ENCODE assay signal across 1 cellular context in the genomic region with DNA sequence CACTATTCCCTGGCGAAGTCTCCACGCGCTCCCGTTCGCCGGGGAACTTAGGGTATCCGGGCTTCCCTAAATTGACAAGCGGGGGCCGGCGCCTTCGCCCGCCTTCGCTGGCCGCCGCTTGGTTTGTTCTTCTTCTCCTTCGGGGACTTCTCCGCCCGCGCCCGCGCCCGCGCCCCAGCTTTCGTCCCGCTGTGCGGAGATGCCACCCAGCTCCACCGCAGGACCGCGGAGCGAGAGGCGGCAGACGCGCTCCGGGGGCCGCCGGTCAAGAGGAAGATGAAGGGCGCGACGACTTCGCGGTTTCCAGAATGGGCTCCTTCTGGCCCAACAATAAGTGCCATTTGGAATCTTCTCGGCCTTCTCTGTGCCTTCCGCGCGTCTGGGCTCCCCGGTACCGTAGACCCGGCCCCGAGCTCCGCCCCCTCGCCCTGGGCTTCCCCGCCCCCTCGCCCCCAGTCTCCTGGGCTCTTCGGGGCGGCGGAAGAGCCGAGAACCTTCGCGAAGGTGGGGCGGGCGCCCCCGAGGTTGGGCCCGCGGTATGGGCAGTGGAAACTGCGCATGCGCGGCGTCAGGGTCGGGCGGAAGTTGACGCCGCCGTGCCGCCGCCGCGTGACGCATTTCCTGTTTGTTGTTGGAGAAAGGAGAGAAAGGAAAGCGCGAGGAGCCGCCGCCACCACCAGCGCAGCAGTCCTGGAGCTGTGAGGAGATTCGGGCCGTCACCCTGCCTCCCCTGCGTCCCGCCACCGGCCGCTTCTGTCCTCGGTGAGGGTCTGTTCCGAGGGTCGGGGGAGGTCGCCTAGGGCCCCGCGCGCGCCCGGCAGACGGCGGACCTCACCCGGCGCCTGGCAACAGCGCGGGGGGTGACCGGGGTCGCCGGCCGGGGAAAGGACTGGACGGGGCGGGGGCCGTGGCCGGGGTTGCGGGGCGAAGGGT.
TF ChIP-seq lines count a peak whose summit lies in the region.

A gene (plus strand): TSS at position 622 of the 933 bp plus-strand sequence. CDS start 21,569 bp downstream, outside the sequence.

TF ChIP-seq in K562, 482 proteins besides CTCF, POLR2A, EP300 and RAD21 (continued from another document and continues in another):
- TF ChIP-seq, protein P1, sequence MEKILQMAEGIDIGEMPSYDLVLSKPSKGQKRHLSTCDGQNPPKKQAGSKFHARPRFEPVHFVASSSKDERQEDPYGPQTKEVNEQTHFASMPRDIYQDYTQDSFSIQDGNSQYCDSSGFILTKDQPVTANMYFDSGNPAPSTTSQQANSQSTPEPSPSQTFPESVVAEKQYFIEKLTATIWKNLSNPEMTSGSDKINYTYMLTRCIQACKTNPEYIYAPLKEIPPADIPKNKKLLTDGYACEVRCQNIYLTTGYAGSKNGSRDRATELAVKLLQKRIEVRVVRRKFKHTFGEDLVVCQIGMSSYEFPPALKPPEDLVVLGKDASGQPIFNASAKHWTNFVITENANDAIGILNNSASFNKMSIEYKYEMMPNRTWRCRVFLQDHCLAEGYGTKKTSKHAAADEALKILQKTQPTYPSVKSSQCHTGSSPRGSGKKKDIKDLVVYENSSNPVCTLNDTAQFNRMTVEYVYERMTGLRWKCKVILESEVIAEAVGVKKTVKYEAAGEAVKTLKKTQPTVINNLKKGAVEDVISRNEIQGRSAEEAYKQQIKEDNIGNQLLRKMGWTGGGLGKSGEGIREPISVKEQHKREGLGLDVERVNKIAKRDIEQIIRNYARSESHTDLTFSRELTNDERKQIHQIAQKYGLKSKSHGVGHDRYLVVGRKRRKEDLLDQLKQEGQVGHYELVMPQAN (IDR thresholded peaks at IDR 0.05; ENCODE audit: borderline replicate concordance): peak; percentile 67; the same call in 1 of the 2 replicates
- no peak; the same call in 1 of the 2 replicates for TF ChIP-seq FOXJ2 (tag; IDR thresholded peaks at IDR 0.05)
- no peak for TF ChIP-seq ZNF12 (CRISPR knock-in tag; IDR thresholded peaks at IDR 0.05)
- no peak for TF ChIP-seq RBM17 (IDR thresholded peaks at IDR 0.05; ENCODE audit: borderline replicate concordance, low read depth, low read length)
- TF ChIP-seq, protein P2, sequence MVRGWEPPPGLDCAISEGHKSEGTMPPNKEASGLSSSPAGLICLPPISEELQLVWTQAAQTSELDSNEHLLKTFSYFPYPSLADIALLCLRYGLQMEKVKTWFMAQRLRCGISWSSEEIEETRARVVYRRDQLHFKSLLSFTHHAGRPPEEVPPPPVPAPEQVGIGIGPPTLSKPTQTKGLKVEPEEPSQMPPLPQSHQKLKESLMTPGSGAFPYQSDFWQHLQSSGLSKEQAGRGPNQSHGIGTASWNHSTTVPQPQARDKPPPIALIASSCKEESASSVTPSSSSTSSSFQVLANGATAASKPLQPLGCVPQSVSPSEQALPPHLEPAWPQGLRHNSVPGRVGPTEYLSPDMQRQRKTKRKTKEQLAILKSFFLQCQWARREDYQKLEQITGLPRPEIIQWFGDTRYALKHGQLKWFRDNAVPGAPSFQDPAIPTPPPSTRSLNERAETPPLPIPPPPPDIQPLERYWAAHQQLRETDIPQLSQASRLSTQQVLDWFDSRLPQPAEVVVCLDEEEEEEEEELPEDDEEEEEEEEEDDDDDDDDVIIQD (CRISPR knock-in tag; IDR thresholded peaks at IDR 0.05): no peak
- TF ChIP-seq ZNF75A (CRISPR knock-in tag; IDR thresholded peaks at IDR 0.05): no peak
- no peak for TF ChIP-seq HNRNPLL (IDR thresholded peaks at IDR 0.05; ENCODE audit: low read depth, low read length, poor library complexity, severe bottlenecking)
- TF ChIP-seq TEAD2 (tag; IDR thresholded peaks at IDR 0.05): no peak
- TF ChIP-seq ZNF717 (CRISPR knock-in tag; IDR thresholded peaks at IDR 0.05): no peak
- TF ChIP-seq, protein P3, sequence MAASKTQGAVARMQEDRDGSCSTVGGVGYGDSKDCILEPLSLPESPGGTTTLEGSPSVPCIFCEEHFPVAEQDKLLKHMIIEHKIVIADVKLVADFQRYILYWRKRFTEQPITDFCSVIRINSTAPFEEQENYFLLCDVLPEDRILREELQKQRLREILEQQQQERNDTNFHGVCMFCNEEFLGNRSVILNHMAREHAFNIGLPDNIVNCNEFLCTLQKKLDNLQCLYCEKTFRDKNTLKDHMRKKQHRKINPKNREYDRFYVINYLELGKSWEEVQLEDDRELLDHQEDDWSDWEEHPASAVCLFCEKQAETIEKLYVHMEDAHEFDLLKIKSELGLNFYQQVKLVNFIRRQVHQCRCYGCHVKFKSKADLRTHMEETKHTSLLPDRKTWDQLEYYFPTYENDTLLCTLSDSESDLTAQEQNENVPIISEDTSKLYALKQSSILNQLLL (CRISPR knock-in tag; IDR thresholded peaks at IDR 0.05; ENCODE audit: borderline replicate concordance): no peak
- TF ChIP-seq ETS2 (tag; IDR thresholded peaks at IDR 0.05; ENCODE audit: borderline replicate concordance, poor library complexity, severe bottlenecking): no peak
- no peak for TF ChIP-seq ASH1L (IDR thresholded peaks at IDR 0.05; ENCODE audit: borderline replicate concordance, low read depth, partially characterized antibody)
- no peak for TF ChIP-seq NCOA2 (IDR thresholded peaks at IDR 0.05; ENCODE audit: partially characterized antibody in 2 of 2)
- peak; percentile 94 for TF ChIP-seq FIP1L1 (IDR thresholded peaks at IDR 0.05; ENCODE audit: low read depth, low read length, poor library complexity, severe bottlenecking)
- TF ChIP-seq, protein P4, sequence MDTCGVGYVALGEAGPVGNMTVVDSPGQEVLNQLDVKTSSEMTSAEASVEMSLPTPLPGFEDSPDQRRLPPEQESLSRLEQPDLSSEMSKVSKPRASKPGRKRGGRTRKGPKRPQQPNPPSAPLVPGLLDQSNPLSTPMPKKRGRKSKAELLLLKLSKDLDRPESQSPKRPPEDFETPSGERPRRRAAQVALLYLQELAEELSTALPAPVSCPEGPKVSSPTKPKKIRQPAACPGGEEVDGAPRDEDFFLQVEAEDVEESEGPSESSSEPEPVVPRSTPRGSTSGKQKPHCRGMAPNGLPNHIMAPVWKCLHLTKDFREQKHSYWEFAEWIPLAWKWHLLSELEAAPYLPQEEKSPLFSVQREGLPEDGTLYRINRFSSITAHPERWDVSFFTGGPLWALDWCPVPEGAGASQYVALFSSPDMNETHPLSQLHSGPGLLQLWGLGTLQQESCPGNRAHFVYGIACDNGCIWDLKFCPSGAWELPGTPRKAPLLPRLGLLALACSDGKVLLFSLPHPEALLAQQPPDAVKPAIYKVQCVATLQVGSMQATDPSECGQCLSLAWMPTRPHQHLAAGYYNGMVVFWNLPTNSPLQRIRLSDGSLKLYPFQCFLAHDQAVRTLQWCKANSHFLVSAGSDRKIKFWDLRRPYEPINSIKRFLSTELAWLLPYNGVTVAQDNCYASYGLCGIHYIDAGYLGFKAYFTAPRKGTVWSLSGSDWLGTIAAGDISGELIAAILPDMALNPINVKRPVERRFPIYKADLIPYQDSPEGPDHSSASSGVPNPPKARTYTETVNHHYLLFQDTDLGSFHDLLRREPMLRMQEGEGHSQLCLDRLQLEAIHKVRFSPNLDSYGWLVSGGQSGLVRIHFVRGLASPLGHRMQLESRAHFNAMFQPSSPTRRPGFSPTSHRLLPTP (IDR thresholded peaks at IDR 0.05; ENCODE audit: borderline replicate concordance, extremely low read depth, insufficient read length): no peak
- TF ChIP-seq C11orf30 (IDR thresholded peaks at IDR 0.05; ENCODE audit: low read depth): peak; percentile 84
- TF ChIP-seq MXI1 (IDR thresholded peaks at IDR 0.05; ENCODE audit: low read depth, low read length): no peak
- TF ChIP-seq PRMT5 (CRISPR knock-in tag; IDR thresholded peaks at IDR 0.05): no peak
- TF ChIP-seq ZSCAN29 (IDR thresholded peaks at IDR 0.05): no peak
- TF ChIP-seq, protein P5, sequence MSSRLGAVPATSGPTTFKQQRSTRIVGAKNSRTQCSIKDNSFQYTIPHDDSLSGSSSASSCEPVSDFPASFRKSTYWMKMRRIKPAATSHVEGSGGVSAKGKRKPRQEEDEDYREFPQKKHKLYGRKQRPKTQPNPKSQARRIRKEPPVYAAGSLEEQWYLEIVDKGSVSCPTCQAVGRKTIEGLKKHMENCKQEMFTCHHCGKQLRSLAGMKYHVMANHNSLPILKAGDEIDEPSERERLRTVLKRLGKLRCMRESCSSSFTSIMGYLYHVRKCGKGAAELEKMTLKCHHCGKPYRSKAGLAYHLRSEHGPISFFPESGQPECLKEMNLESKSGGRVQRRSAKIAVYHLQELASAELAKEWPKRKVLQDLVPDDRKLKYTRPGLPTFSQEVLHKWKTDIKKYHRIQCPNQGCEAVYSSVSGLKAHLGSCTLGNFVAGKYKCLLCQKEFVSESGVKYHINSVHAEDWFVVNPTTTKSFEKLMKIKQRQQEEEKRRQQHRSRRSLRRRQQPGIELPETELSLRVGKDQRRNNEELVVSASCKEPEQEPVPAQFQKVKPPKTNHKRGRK (tag; IDR thresholded peaks at IDR 0.05): no peak
- no peak for TF ChIP-seq SIN3A (IDR thresholded peaks at IDR 0.05; ENCODE audit: borderline replicate concordance in 2 of 2, control insufficient read depth in 1 of 2, low read depth in 2 of 2, low read length in 2 of 2)
- peak in 1 of 2 experiments; percentile 87; a peak in 2 of 4 replicates for TF ChIP-seq HDAC1 (IDR thresholded peaks at IDR 0.05)
- TF ChIP-seq NFIX (CRISPR knock-in tag; IDR thresholded peaks at IDR 0.05; ENCODE audit: low read depth): no peak
- no peak for TF ChIP-seq ZNF143 (CRISPR knock-in tag; IDR thresholded peaks at IDR 0.05)
- peak; percentile 26; the same call in 1 of the 2 replicates for TF ChIP-seq FOXK1 (CRISPR knock-in tag; IDR thresholded peaks at IDR 0.05; ENCODE audit: borderline replicate concordance)
- TF ChIP-seq RUNX1 (IDR thresholded peaks at IDR 0.05; ENCODE audit: low read depth): no peak
- TF ChIP-seq, protein P6, sequence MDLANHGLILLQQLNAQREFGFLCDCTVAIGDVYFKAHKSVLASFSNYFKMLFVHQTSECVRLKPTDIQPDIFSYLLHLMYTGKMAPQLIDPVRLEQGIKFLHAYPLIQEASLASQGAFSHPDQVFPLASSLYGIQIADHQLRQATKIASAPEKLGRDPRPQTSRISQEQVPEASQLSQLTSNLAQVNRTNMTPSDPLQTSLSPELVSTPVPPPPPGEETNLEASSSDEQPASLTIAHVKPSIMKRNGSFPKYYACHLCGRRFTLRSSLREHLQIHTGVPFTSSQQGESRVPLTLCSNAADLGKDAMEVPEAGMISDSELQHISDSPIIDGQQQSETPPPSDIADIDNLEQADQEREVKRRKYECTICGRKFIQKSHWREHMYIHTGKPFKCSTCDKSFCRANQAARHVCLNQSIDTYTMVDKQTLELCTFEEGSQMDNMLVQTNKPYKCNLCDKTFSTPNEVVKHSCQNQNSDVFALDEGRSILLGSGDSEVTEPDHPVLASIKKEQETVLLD (IDR thresholded peaks at IDR 0.05): peak; percentile 99
- TF ChIP-seq SAFB (IDR thresholded peaks at IDR 0.05; ENCODE audit: borderline replicate concordance, low read depth, low read length): no peak
- no peak for TF ChIP-seq RBM25 (IDR thresholded peaks at IDR 0.05; ENCODE audit: low read depth, low read length, severe bottlenecking)
- no peak for TF ChIP-seq RFX1 (IDR thresholded peaks at IDR 0.05)
- TF ChIP-seq ELF1 (tag; IDR thresholded peaks at IDR 0.05): peak; percentile 95
- no peak for TF ChIP-seq ZNF444 (CRISPR knock-in tag; IDR thresholded peaks at IDR 0.05)
- TF ChIP-seq TCFL5 (CRISPR knock-in tag; conservative IDR thresholded peaks at IDR 0.05): no peak
- peak; percentile 37 for TF ChIP-seq CHD4 (IDR thresholded peaks at IDR 0.05; ENCODE audit: insufficient read depth, insufficient replicate concordance, low read depth, low read length, poor library complexity, severe bottlenecking)
- TF ChIP-seq, protein P7, sequence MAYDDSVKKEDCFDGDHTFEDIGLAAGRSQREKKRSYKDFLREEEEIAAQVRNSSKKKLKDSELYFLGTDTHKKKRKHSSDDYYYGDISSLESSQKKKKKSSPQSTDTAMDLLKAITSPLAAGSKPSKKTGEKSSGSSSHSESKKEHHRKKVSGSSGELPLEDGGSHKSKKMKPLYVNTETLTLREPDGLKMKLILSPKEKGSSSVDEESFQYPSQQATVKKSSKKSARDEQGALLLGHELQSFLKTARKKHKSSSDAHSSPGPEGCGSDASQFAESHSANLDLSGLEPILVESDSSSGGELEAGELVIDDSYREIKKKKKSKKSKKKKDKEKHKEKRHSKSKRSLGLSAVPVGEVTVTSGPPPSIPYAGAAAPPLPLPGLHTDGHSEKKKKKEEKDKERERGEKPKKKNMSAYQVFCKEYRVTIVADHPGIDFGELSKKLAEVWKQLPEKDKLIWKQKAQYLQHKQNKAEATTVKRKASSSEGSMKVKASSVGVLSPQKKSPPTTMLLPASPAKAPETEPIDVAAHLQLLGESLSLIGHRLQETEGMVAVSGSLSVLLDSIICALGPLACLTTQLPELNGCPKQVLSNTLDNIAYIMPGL (CRISPR knock-in tag; IDR thresholded peaks at IDR 0.05): no peak; the same call in 1 of the 2 replicates
- TF ChIP-seq BRCA1 (IDR thresholded peaks at IDR 0.05): no peak
- TF ChIP-seq BRCA1 (CRISPR knock-in tag; IDR thresholded peaks at IDR 0.05): no peak
- TF ChIP-seq NELFE (IDR thresholded peaks at IDR 0.05; ENCODE audit: insufficient read depth, insufficient read length): no peak
- TF ChIP-seq RBM34 (IDR thresholded peaks at IDR 0.05; ENCODE audit: borderline replicate concordance, insufficient read depth, low read length): no peak; the same call in 1 of the 2 replicates
- TF ChIP-seq RB1 (IDR thresholded peaks at IDR 0.05; ENCODE audit: low read depth): peak; percentile 72
- TF ChIP-seq, protein P8, sequence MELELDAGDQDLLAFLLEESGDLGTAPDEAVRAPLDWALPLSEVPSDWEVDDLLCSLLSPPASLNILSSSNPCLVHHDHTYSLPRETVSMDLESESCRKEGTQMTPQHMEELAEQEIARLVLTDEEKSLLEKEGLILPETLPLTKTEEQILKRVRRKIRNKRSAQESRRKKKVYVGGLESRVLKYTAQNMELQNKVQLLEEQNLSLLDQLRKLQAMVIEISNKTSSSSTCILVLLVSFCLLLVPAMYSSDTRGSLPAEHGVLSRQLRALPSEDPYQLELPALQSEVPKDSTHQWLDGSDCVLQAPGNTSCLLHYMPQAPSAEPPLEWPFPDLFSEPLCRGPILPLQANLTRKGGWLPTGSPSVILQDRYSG (tag; conservative IDR thresholded peaks at IDR 0.05; ENCODE audit: low read depth): no peak
- TF ChIP-seq PHF20 (IDR thresholded peaks at IDR 0.05; ENCODE audit: partially characterized antibody): peak; percentile 83
- TF ChIP-seq ZNF507 (tag; conservative IDR thresholded peaks at IDR 0.05): no peak
- TF ChIP-seq ZFP1 (CRISPR knock-in tag; IDR thresholded peaks at IDR 0.05): no peak
- no peak for TF ChIP-seq ZNF830 (CRISPR knock-in tag; IDR thresholded peaks at IDR 0.05)
- no peak for TF ChIP-seq SRSF9 (IDR thresholded peaks at IDR 0.05; ENCODE audit: borderline replicate concordance, low read depth, low read length)
- no peak for TF ChIP-seq ZNF212 (CRISPR knock-in tag; IDR thresholded peaks at IDR 0.05)
- peak; percentile 43; the same call in 1 of the 2 replicates for TF ChIP-seq JUN (IDR thresholded peaks at IDR 0.05; ENCODE audit: borderline replicate concordance, low read depth, low read length)
- no peak for TF ChIP-seq JUN (CRISPR knock-in tag; IDR thresholded peaks at IDR 0.05; ENCODE audit: borderline replicate concordance)
- TF ChIP-seq HNRNPK (IDR thresholded peaks at IDR 0.05; ENCODE audit: low read depth, low read length, poor library complexity, severe bottlenecking): peak; percentile 41
- TF ChIP-seq PHB (CRISPR knock-in tag; IDR thresholded peaks at IDR 0.05): no peak
- no peak for TF ChIP-seq BMI1 (IDR thresholded peaks at IDR 0.05; ENCODE audit: low read length)
- no peak for TF ChIP-seq ZKSCAN3 (CRISPR knock-in tag; IDR thresholded peaks at IDR 0.05)
- TF ChIP-seq ATF7 (IDR thresholded peaks at IDR 0.05): peak; percentile 67
- TF ChIP-seq SETDB1 (IDR thresholded peaks at IDR 0.05; ENCODE audit: low read length): no peak
- TF ChIP-seq NFATC3 (IDR thresholded peaks at IDR 0.05): no peak
